8 cellular contexts compared by ENCODE assay signal in genomic region chr20:46683939-46684750, GRCh38. TPM values are rescaled to one million over a fixed set of nuclear protein-coding genes. Genes with fewer than 3 reads are reported as not detected.
DNase-seq lines count a peak whose midpoint lies in the region; ATAC-seq, FAIRE-seq and TF ChIP-seq lines count a peak whose summit lies in the region.

No MANE protein-coding gene starts in this region.

- H3K4me3 Mint-ChIP-seq in activated CD4-positive, alpha-beta memory T cell treated with anti-CD3 and anti-CD28 coated beads for 36 hours = no peak overlapping the region

- ATAC-seq in mucosa of descending colon (peak; percentile 26), GM18873 (IDR thresholded peaks at IDR 0.05; ENCODE audit: low FRiP score, unreplicated experiment) (no peak)

- intact Hi-C loops in mucosa of descending colon (cut with DNase I, micrococcal nuclease) = loop anchor here in 1 of 2 donors (10.0 kb wide), 1 partner anchor 159 kb away; no protein-coding TSS in a partner anchor
- intact Hi-C loops in activated CD4-positive, alpha-beta memory T cell treated with anti-CD3 and anti-CD28 coated beads for 36 hours (cut with micrococcal nuclease) = no loop called here

- peaks cover 19% of the 10 kb centered on the region for H3K36me3 Mint-ChIP-seq in activated CD4-positive, alpha-beta memory T cell treated with anti-CD3 and anti-CD28 coated beads for 36 hours

- no peak for DNase-seq in AG09309 (ENCODE audit: low read depth)
- DNase-seq in NCI-H69 (lab: John Stamatoyannopoulos, UW) = peak; percentile 7
- DNase-seq in epidermal melanocyte (ENCODE audit: insufficient read length, low spot score) = peak; percentile 57
- DNase-seq in mucosa of descending colon = no peak
- DNase-seq in H54 (ENCODE audit: insufficient read length, low spot score) = no peak
- DNase-seq in SKM-1 (lab: John Stamatoyannopoulos, UW; ENCODE audit: unreplicated experiment) = no peak
- DNase-seq in activated CD4-positive, alpha-beta memory T cell treated with anti-CD3 and anti-CD28 coated beads for 36 hours = no peak

- peaks cover 15% of the 10 kb centered on the region for H3K4me1 ChIP-seq in mucosa of descending colon (ENCODE audit: low read depth)

- FAIRE-seq in H54 (lab: Jason Lieb, UNC) = no peak

- H3K27ac Mint-ChIP-seq in activated CD4-positive, alpha-beta memory T cell treated with anti-CD3 and anti-CD28 coated beads for 36 hours = no peak overlapping the region

- H3K9me3 Mint-ChIP-seq in activated CD4-positive, alpha-beta memory T cell treated with anti-CD3 and anti-CD28 coated beads for 36 hours = no peaks in the 10 kb centered on the region

- TF ChIP-seq POLR2A in H54 (IDR thresholded peaks at IDR 0.05; ENCODE audit: low read depth, low read length) = no peak

- CTCF ChIA-PET in activated CD4-positive, alpha-beta memory T cell treated with anti-CD3 and anti-CD28 coated beads for 36 hours (lab: Charles Lee) = interaction anchor here (0.6 to 5.6 kb wide), 3 partner anchors 10 to 162 kb away, joined by 3 to 103 read pairs (median 10); no protein-coding TSS in a partner anchor

- H3K27me3 Mint-ChIP-seq in activated CD4-positive, alpha-beta memory T cell treated with anti-CD3 and anti-CD28 coated beads for 36 hours = no peaks in the 10 kb centered on the region

- POLR2A ChIA-PET in activated CD4-positive, alpha-beta memory T cell treated with anti-CD3 and anti-CD28 coated beads for 36 hours (lab: Charles Lee) = no interaction called here

- no peaks in the 10 kb centered on the region for H3K36me3 ChIP-seq in mucosa of descending colon (ENCODE audit: low read depth)

- peak overlapping the region; percentile 48 for H3K4me3 ChIP-seq in AG09309 (ENCODE audit: control insufficient read depth, low read depth, low read length)
- no peak overlapping the region for H3K4me3 ChIP-seq in mucosa of descending colon

- H3K9me3 ChIP-seq in mucosa of descending colon = no peaks in the 10 kb centered on the region

- TF ChIP-seq CTCF in AG09309 (IDR thresholded peaks at IDR 0.05; ENCODE audit: control insufficient read depth, insufficient read depth, low read depth, low read length, missing control alignments) = no peak
- TF ChIP-seq CTCF in mucosa of descending colon (IDR thresholded peaks at IDR 0.05) = no peak

- H3K4me1 Mint-ChIP-seq in activated CD4-positive, alpha-beta memory T cell treated with anti-CD3 and anti-CD28 coated beads for 36 hours (ENCODE audit: low read depth) = peaks cover 49% of the 10 kb centered on the region

RNA-seq across cellular contexts. Expression of gene TP53RK, which starts 5.1 kb away (rescaled TPM):
- 10 to 100 TPM in 1 of 3 donors, 1 to 10 TPM in 2; 7.8 to 10.4 (median 8.2) TPM for total RNA-seq in mucosa of descending colon
- 10 to 100 TPM; 12.1 to 12.3 TPM for total RNA-seq in activated CD4-positive, alpha-beta memory T cell treated with anti-CD3 and anti-CD28 coated beads for 36 hours

RNA-seq across cellular contexts. Expression of gene SLC2A10, which starts 25.3 kb away (rescaled TPM):
- total RNA-seq in mucosa of descending colon = 10 to 100 TPM; 13.4 to 37.5 (median 26.3) TPM
- total RNA-seq in activated CD4-positive, alpha-beta memory T cell treated with anti-CD3 and anti-CD28 coated beads for 36 hours = not detected

RNA-seq across cellular contexts. Expression of gene SLC13A3, which starts 32.9 kb away (rescaled TPM):
- total RNA-seq in mucosa of descending colon = under 1 TPM in 2 of 3 donors, not detected in 1; 0.27 to 0.54 TPM
- under 1 TPM in 1 of 2 experiments, not detected in 1; 0.10 TPM for total RNA-seq in activated CD4-positive, alpha-beta memory T cell treated with anti-CD3 and anti-CD28 coated beads for 36 hours

Comparison
In these comparisons a context has a peak if more than half of its experiments do, and no peak if none do; other contexts are left out.
1. DNase-seq: peak in NCI-H69 (single experiment) and epidermal melanocyte (single experiment); none in AG09309 (single experiment), mucosa of descending colon (0 of 3), H54 (single experiment), SKM-1 (single experiment) and activated CD4-positive, alpha-beta memory T cell treated with anti-CD3 and anti-CD28 coated beads for 36 hours (single experiment).
2. RNA of gene SLC2A10, which starts 25.3 kb away (total RNA-seq): 13.4 to 37.5 TPM in mucosa of descending colon; not detected in activated CD4-positive, alpha-beta memory T cell treated with anti-CD3 and anti-CD28 coated beads for 36 hours; every median in the first group is over 10 times any median in the second.